In genomic region chr13:20181180-20181579, GRCh38 we compare ENCODE assay signal across 34 cellular contexts. TPM values are rescaled to one million over a fixed set of nuclear protein-coding genes. Genes with fewer than 3 reads are reported as not detected.
"Had no signal": no experiment of that assay in that cellular context is flagged by ENCODE, and none has a peak within 500 bp of the region (broad histone marks: within the 10 kb centered on the region; RNA-seq: fewer than 3 reads in every experiment).

No MANE protein-coding gene starts in this region.

- H3K9me3 ChIP-seq: MG63, SJCRH30, SK-N-SH had no signal

- DNase-seq: activated CD4-positive, alpha-beta memory T cell treated with anti-CD3 and anti-CD28 coated beads, Interleukin-2, amount 10 ng/mL, durations not matched to agents 7 days and 5 days; activated CD4-positive, alpha-beta T cell treated with anti-CD3 and anti-CD28 coated beads for 1 hour; activated CD4-positive, alpha-beta T cell treated with anti-CD3 and anti-CD28 coated beads for 48 hours; activated CD4-positive, CD25-positive, alpha-beta regulatory T cell; activated CD8-positive, alpha-beta memory T cell treated with anti-CD3 and anti-CD28 coated beads for 24 hours; activated CD8-positive, alpha-beta memory T cell treated with anti-CD3 and anti-CD28 coated beads, Interleukin-2, amount 10 ng/mL, durations not matched to agents 7 days and 5 days; activated CD8-positive, alpha-beta memory T cell treated with anti-CD3 and anti-CD28 coated beads, Interleukin-2, amount 50 U/mL, for 48 hours; activated effector memory CD4-positive, alpha-beta T cell treated with Interleukin-2 at 50 U/mL for 16 hours; activated naive CD4-positive, alpha-beta T cell treated with anti-CD3 and anti-CD28 coated beads, Interleukin-2, amount 10 ng/mL, durations not matched to agents 7 days and 5 days; activated naive CD8-positive, alpha-beta T cell treated with anti-CD3 and anti-CD28 coated beads, Interleukin-2, amount 50 U/mL, for 24 hours; activated T-cell treated with anti-CD3 and anti-CD28 coated beads, Interleukin-2, amount 50 U/mL, for 48 hours; anterior cingulate cortex; caudate nucleus; cerebellar nuclear complex; Kasumi-1; KG1; MG63; NCI-H1048; NCI-H1417; NCI-H146; NCI-H187; NCI-H2029 treated with DMSO at 0.1 percent for 48 hours; NCI-H524 treated with DMSO at 0.1 percent for 48 hours; PC-9; SHP77; SJCRH30; SK-N-SH; T-cell; T-helper 17 cell; WERI-Rb-1 had no signal

- FAIRE-seq: bronchial epithelial cell, RCC 7860 had no signal

- ATAC-seq: activated CD8-positive, alpha-beta memory T cell treated with anti-CD3 and anti-CD28 coated beads, Interleukin-2, amount 10 ng/mL, durations not matched to agents 7 days and 5 days; activated naive CD8-positive, alpha-beta T cell treated with anti-CD3 and anti-CD28 coated beads, Interleukin-2, amount 50 U/mL, for 24 hours; T-cell; T-helper 17 cell had no signal

- H3K4me2 ChIP-seq: PC-9, SK-N-SH had no signal

- H3K27ac ChIP-seq: PC-9, SJCRH30, WERI-Rb-1 had no signal

- H3K4me3 ChIP-seq: MG63, PC-9, SJCRH30 had no signal

- H3K9ac ChIP-seq: SK-N-SH had no signal

- H3K36me3 ChIP-seq: MG63, SJCRH30, WERI-Rb-1 had no signal

- H3K27me3 ChIP-seq: MG63 had no signal

- H2AFZ ChIP-seq: PC-9 had no signal

- H3K4me1 ChIP-seq: SJCRH30 had no signal

RNA-seq across cellular contexts. Expression of gene GJB2, which starts 11.6 kb away (rescaled TPM):
- total RNA-seq: OCI-LY7, SJCRH30, T-helper 17 cell had no signal
- polyA plus RNA-seq: SK-N-SH had no signal

RNA-seq across cellular contexts. Expression of gene GJA3, which starts 20.3 kb away (rescaled TPM):
- total RNA-seq: OCI-LY7, SJCRH30 had no signal
- polyA plus RNA-seq: SK-N-SH had no signal

RNA-seq across cellular contexts. Expression of gene GJB6, which starts 50.9 kb away (rescaled TPM):
- total RNA-seq: NCI-H460, OCI-LY7, PC-9, SJCRH30 had no signal
- polyA plus RNA-seq: SK-N-SH had no signal
